In the genomic region with DNA sequence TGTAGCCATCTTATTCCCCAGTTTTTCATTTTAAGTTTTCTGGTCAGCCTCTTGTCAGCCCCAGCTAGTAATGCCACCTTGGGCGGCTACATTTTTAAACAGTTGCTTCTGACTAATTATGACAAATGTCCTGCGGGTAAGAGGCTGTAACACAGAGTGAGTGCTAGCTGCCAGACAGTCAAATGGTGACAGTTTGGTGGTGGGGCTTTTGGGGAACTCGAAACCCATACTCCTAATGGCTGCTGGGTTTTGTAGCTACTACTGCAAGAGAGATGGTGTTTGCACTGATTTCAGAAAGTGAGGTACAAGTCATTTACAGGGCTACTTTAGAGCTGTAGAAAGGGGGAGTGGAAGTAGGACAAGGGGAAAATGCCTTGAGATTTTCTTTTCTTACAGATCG, we compare ENCODE assay signal across 16 cellular contexts. TPM values are rescaled to one million over a fixed set of nuclear protein-coding genes. Genes with fewer than 3 reads are reported as not detected.
DNase-seq lines count a peak whose midpoint lies in the region; ATAC-seq and TF ChIP-seq lines count a peak whose summit lies in the region.
"Had no signal": no experiment of that assay in that cellular context is flagged by ENCODE, and none has a peak within 500 bp of the region (broad histone marks: within the 10 kb centered on the region; RNA-seq: fewer than 3 reads in every experiment).

No MANE protein-coding gene starts in this region.

- peak; percentile 78 for ATAC-seq in HG02885 (IDR thresholded peaks at IDR 0.05; ENCODE audit: poor library complexity, unreplicated experiment)
- ATAC-seq in natural killer cell treated with Interleukin-12 subunit alpha and Interleukin-12 subunit beta and Interleukin-15 and Interleukin-18, amount 100 ng/mL, for 72 hours, result peak in 1 of 2 donors; percentile 81

- TF ChIP-seq POLR2A in suprapubic skin (IDR thresholded peaks at IDR 0.05), result no peak
- no peak for TF ChIP-seq POLR2A in stomach (IDR thresholded peaks at IDR 0.05)

- H3K9me3 ChIP-seq in suprapubic skin (no peaks in the 10 kb centered on the region), stomach (no peaks in the 10 kb centered on the region)

- no peaks in the 10 kb centered on the region for H3K27me3 Mint-ChIP-seq in activated T-cell treated with anti-CD3 and anti-CD28 coated beads, Interleukin-2, amount 50 U/mL, for 24 hours
- H3K27me3 Mint-ChIP-seq in activated T-helper 1 cell treated with anti-CD3 and anti-CD28 coated beads, Interleukin-12 subunit alpha, Interleukin-12 subunit beta, Interleukin-2, Interleukin-4 antibody, amounts not matched to agents 30 ng/mL and 10 ng/mL and 1 ng/mL, durations not matched to agents 14 hours and 24 hours and 36 hours (ENCODE audit: insufficient read depth), result no peaks in the 10 kb centered on the region
- no peaks in the 10 kb centered on the region for H3K27me3 Mint-ChIP-seq in natural killer cell treated with Interleukin-12 subunit alpha and Interleukin-12 subunit beta and Interleukin-15 and Interleukin-18, amount 100 ng/mL, for 72 hours
- H3K27me3 Mint-ChIP-seq: CD4-positive, CD25-positive, alpha-beta regulatory T cell had no signal

- no peak overlapping the region for H3K4me3 Mint-ChIP-seq in activated T-cell treated with anti-CD3 and anti-CD28 coated beads, Interleukin-2, amount 50 U/mL, for 24 hours
- no peak overlapping the region for H3K4me3 Mint-ChIP-seq in activated T-helper 1 cell treated with anti-CD3 and anti-CD28 coated beads, Interleukin-12 subunit alpha, Interleukin-12 subunit beta, Interleukin-2, Interleukin-4 antibody, amounts not matched to agents 30 ng/mL and 10 ng/mL and 1 ng/mL, durations not matched to agents 14 hours and 24 hours and 36 hours
- H3K4me3 Mint-ChIP-seq in natural killer cell treated with Interleukin-12 subunit alpha and Interleukin-12 subunit beta and Interleukin-15 and Interleukin-18, amount 100 ng/mL, for 72 hours, result peak overlapping the region; percentile 55
- H3K4me3 Mint-ChIP-seq: CD4-positive, CD25-positive, alpha-beta regulatory T cell had no signal

- peaks cover 95% of the 10 kb centered on the region for H3K36me3 Mint-ChIP-seq in activated T-cell treated with anti-CD3 and anti-CD28 coated beads, Interleukin-2, amount 50 U/mL, for 24 hours (ENCODE audit: low read depth)
- peaks cover 88% of the 10 kb centered on the region for H3K36me3 Mint-ChIP-seq in activated T-helper 1 cell treated with anti-CD3 and anti-CD28 coated beads, Interleukin-12 subunit alpha, Interleukin-12 subunit beta, Interleukin-2, Interleukin-4 antibody, amounts not matched to agents 30 ng/mL and 10 ng/mL and 1 ng/mL, durations not matched to agents 14 hours and 24 hours and 36 hours (ENCODE audit: low read depth)
- H3K36me3 Mint-ChIP-seq in natural killer cell treated with Interleukin-12 subunit alpha and Interleukin-12 subunit beta and Interleukin-15 and Interleukin-18, amount 100 ng/mL, for 72 hours, result peaks cover 77% of the 10 kb centered on the region

- no peaks in the 10 kb centered on the region for H3K9me3 Mint-ChIP-seq in activated T-cell treated with anti-CD3 and anti-CD28 coated beads, Interleukin-2, amount 50 U/mL, for 24 hours
- peaks cover 7% of the 10 kb centered on the region for H3K9me3 Mint-ChIP-seq in activated T-helper 1 cell treated with anti-CD3 and anti-CD28 coated beads, Interleukin-12 subunit alpha, Interleukin-12 subunit beta, Interleukin-2, Interleukin-4 antibody, amounts not matched to agents 30 ng/mL and 10 ng/mL and 1 ng/mL, durations not matched to agents 14 hours and 24 hours and 36 hours
- no peaks in the 10 kb centered on the region for H3K9me3 Mint-ChIP-seq in natural killer cell treated with Interleukin-12 subunit alpha and Interleukin-12 subunit beta and Interleukin-15 and Interleukin-18, amount 100 ng/mL, for 72 hours

- TF ChIP-seq EP300 in suprapubic skin (IDR thresholded peaks at IDR 0.05), result no peak
- no peak for TF ChIP-seq EP300 in stomach (IDR thresholded peaks at IDR 0.05)

- H3K27ac ChIP-seq in suprapubic skin, result no peak overlapping the region
- no peak overlapping the region for H3K27ac ChIP-seq in stomach

- H3K4me1 ChIP-seq in suprapubic skin, result no peaks in the 10 kb centered on the region
- no peaks in the 10 kb centered on the region for H3K4me1 ChIP-seq in stomach

- H3K27ac Mint-ChIP-seq in activated T-cell treated with anti-CD3 and anti-CD28 coated beads, Interleukin-2, amount 50 U/mL, for 24 hours, result peak overlapping the region; percentile 78
- peak overlapping the region; percentile 45 for H3K27ac Mint-ChIP-seq in activated T-helper 1 cell treated with anti-CD3 and anti-CD28 coated beads, Interleukin-12 subunit alpha, Interleukin-12 subunit beta, Interleukin-2, Interleukin-4 antibody, amounts not matched to agents 30 ng/mL and 10 ng/mL and 1 ng/mL, durations not matched to agents 14 hours and 24 hours and 36 hours
- H3K27ac Mint-ChIP-seq in natural killer cell treated with Interleukin-12 subunit alpha and Interleukin-12 subunit beta and Interleukin-15 and Interleukin-18, amount 100 ng/mL, for 72 hours, result peak overlapping the region in 1 of 2 donors; percentile 68

- intact Hi-C loops in activated T-helper 1 cell treated with anti-CD3 and anti-CD28 coated beads, Interleukin-12 subunit alpha, Interleukin-12 subunit beta, Interleukin-2, Interleukin-4 antibody, amounts not matched to agents 30 ng/mL and 10 ng/mL and 1 ng/mL, durations not matched to agents 14 hours and 24 hours and 36 hours (cut with micrococcal nuclease), result no loop called here
- intact Hi-C loops in stomach (cut with DNase I; ENCODE audit: low total_unique reads), result no loop called here

- H3K36me3 ChIP-seq in suprapubic skin (peaks cover 79% of the 10 kb centered on the region), stomach (peaks cover 20 to 93% (median 85%) of the 10 kb centered on the region in 4 donors)

- WGBS in suprapubic skin, result 69% methylated on average over 4 of the region's 4 CpGs
- 69 to 97% (median 76%) methylated on average over 4 of the region's 4 CpGs for WGBS in stomach, 5 donors

- no peak for DNase-seq in activated T-cell treated with anti-CD3 and anti-CD28 coated beads, Interleukin-2, amount 50 U/mL, for 24 hours
- no peak for DNase-seq in activated T-cell treated with anti-CD3 and anti-CD28 coated beads, Interleukin-2, amount 50 U/mL, for 1 hour
- no peak for DNase-seq in activated T-helper 1 cell treated with anti-CD3 and anti-CD28 coated beads, Interleukin-12 subunit alpha, Interleukin-12 subunit beta, Interleukin-2, Interleukin-4 antibody, amounts not matched to agents 30 ng/mL and 10 ng/mL and 1 ng/mL, durations not matched to agents 14 hours and 24 hours and 36 hours (ENCODE audit: low spot score)
- DNase-seq in natural killer cell treated with Interleukin-12 subunit alpha and Interleukin-12 subunit beta and Interleukin-15 and Interleukin-18, amount 100 ng/mL, for 72 hours (ENCODE audit: low spot score), result no peak
- DNase-seq in suprapubic skin (ENCODE audit: low spot score in 2 of 2) (no peak), stomach (no peak)
- DNase-seq: ACHN; CD4-positive, CD25-positive, alpha-beta regulatory T cell; DMS79; HCEC 1CT; NCI-H1092 treated with DMSO at 0.1 percent for 48 hours; NCI-H1694; NCI-H2107; NCI-H345; NCI-H526 treated with DMSO at 0.1 percent for 48 hours had no signal

- no peak for TF ChIP-seq CTCF in suprapubic skin (IDR thresholded peaks at IDR 0.05)
- TF ChIP-seq CTCF in stomach (IDR thresholded peaks at IDR 0.05), result no peak

- H3K4me3 ChIP-seq in suprapubic skin (no peak overlapping the region), stomach (no peak overlapping the region)

- no peaks in the 10 kb centered on the region for H3K27me3 ChIP-seq in suprapubic skin
- no peaks in the 10 kb centered on the region for H3K27me3 ChIP-seq in stomach

- H3K4me1 Mint-ChIP-seq in activated T-cell treated with anti-CD3 and anti-CD28 coated beads, Interleukin-2, amount 50 U/mL, for 24 hours (ENCODE audit: low read depth), result peaks cover 22% of the 10 kb centered on the region
- H3K4me1 Mint-ChIP-seq in activated T-helper 1 cell treated with anti-CD3 and anti-CD28 coated beads, Interleukin-12 subunit alpha, Interleukin-12 subunit beta, Interleukin-2, Interleukin-4 antibody, amounts not matched to agents 30 ng/mL and 10 ng/mL and 1 ng/mL, durations not matched to agents 14 hours and 24 hours and 36 hours (ENCODE audit: low read depth), result peaks cover 51% of the 10 kb centered on the region
- peaks cover 18 to 36% of the 10 kb centered on the region in 2 donors for H3K4me1 Mint-ChIP-seq in natural killer cell treated with Interleukin-12 subunit alpha and Interleukin-12 subunit beta and Interleukin-15 and Interleukin-18, amount 100 ng/mL, for 72 hours (ENCODE audit: low read depth in 2 of 2)

RNA-seq across cellular contexts. Expression of gene ZCCHC2, which starts 48.2 kb away (rescaled TPM):
- 55.7 and 58.8 TPM in 2 replicates for total RNA-seq in activated T-helper 1 cell treated with anti-CD3 and anti-CD28 coated beads, Interleukin-12 subunit alpha, Interleukin-12 subunit beta, Interleukin-2, Interleukin-4 antibody, amounts not matched to agents 30 ng/mL and 10 ng/mL and 1 ng/mL, durations not matched to agents 14 hours and 24 hours and 36 hours
- total RNA-seq in natural killer cell treated with Interleukin-12 subunit alpha and Interleukin-12 subunit beta and Interleukin-15 and Interleukin-18, amount 100 ng/mL, for 72 hours, result 10 to 100 TPM; 46.3 to 51.2 TPM
- total RNA-seq in suprapubic skin (10 to 100 TPM; 22.7 to 43.5 (median 32.4) TPM), stomach (10 to 100 TPM; 14.6 to 76.5 (median 19.3) TPM)
- 1 to 10 TPM; 3.9 to 4.9 (median 3.9) TPM for polyA plus RNA-seq in stomach
